In the genomic region with DNA sequence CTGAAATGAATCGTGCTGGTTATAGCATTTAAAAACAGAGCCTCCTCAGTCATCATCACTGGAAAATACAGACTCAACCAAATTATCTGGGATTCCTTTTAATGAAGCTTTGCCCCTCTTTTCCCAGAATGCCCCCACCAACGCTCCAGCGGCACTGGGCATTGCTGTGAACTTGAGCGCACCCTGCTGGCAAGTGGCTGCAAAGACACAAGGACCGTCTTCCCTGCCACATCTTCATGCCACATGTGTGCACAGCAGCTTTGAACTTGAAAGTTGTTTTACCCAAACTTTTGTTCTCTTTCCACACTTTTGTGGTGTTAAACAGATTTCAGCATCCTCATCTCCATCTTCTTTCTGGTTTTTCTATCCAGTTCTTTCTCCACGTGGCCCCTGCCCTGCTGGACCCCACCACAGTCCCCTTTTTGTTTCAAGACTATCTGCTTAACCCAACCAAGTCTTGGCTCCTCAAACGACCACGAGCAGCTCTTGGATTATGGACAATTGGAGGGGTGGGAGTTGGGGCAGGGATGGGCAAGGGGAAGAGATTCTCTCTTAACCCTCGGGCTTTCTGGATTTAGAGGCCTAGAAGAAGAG, we compare ENCODE assay signal across 8 cellular contexts. TPM values are rescaled to one million over a fixed set of nuclear protein-coding genes. Genes with fewer than 3 reads are reported as not detected.
DNase-seq lines count a peak whose midpoint lies in the region; ATAC-seq, FAIRE-seq and TF ChIP-seq lines count a peak whose summit lies in the region.

No MANE protein-coding gene starts in this region.

- H2BK120ac ChIP-seq in neuronal stem cell (ENCODE audit: low read depth, low read length): no peak overlapping the region

- no peaks in the 10 kb centered on the region for H3K79me2 ChIP-seq in PC-3 (ENCODE audit: low read length)

- ATAC-seq in HG03139 (IDR thresholded peaks at IDR 0.05; ENCODE audit: unreplicated experiment) (peak; percentile 69), PC-3 (peak; percentile 61)

- no TSS peak for BruUV-seq in PC-3 (replicated peaks; lab: Mats Ljungman, UMichigan)

- no peak overlapping the region for H3K4ac ChIP-seq in neuronal stem cell (ENCODE audit: low read length)

- H3K4me2 ChIP-seq in PC-3 (ENCODE audit: low read length) (no peak overlapping the region), neuronal stem cell (ENCODE audit: insufficient read depth, low read length, poor library complexity, severe bottlenecking) (no peak overlapping the region)

- no peak overlapping the region for H3K18ac ChIP-seq in neuronal stem cell (ENCODE audit: low read length)

- H3K4me3 ChIP-seq in AG09309 (ENCODE audit: control insufficient read depth, low read depth, low read length): no peak overlapping the region
- no peak overlapping the region for H3K4me3 ChIP-seq in PC-3 (ENCODE audit: low read length)
- H3K4me3 ChIP-seq in retinal pigment epithelial cell (ENCODE audit: low read length): no peak overlapping the region
- no peak overlapping the region for H3K4me3 ChIP-seq in neuronal stem cell (ENCODE audit: low read length in 2 of 2)

- CTCF ChIA-PET in PC-3 (lab: Charles Lee): interaction anchor here (2.9 kb wide), 1 partner anchor 240 kb away, joined by 7 read pairs; no protein-coding TSS in a partner anchor

- H3K36me3 ChIP-seq in PC-3 (ENCODE audit: low read depth, low read length) (no peaks in the 10 kb centered on the region), neuronal stem cell (replicated peaks in 1 of 2; ENCODE audit: control insufficient read depth in 2 of 2, insufficient read depth in 2 of 2, low read length in 2 of 2) (no peaks in the 10 kb centered on the region)

- DNase-seq in AG09309 (ENCODE audit: low read depth) (no peak), GM12892 (ENCODE audit: insufficient read length) (peak; percentile 29), PC-3 (peak; percentile 73), head of caudate nucleus (peak; percentile 35 to 87 (median 74)), retinal pigment epithelial cell (ENCODE audit: low read depth) (no peak), neuronal stem cell (ENCODE audit: low spot score) (no peak)
- peak; percentile 84 for DNase-seq in activated effector memory CD4-positive, alpha-beta T cell treated with anti-CD3 and anti-CD28 coated beads, Interleukin-2, amount 50 U/mL, for 16 hours

- H3K9me2 ChIP-seq in PC-3 (replicated peaks; ENCODE audit: low read length): no peaks in the 10 kb centered on the region

- WGBS in neuronal stem cell (ENCODE audit: extremely low coverage in 2 of 2, insufficient read length in 2 of 2, insufficient replicate concordance in 1 of 2), 2 donors: no CpG with 5 or more reads among the region's 9 CpGs

- H3K14ac ChIP-seq in neuronal stem cell (ENCODE audit: low read length): no peak overlapping the region

- intact Hi-C loops in PC-3 (cut with micrococcal nuclease) (loop anchor here (1.0 to 10.0 kb wide), 2 partner anchors 225 to 255 kb away; no protein-coding TSS in a partner anchor), head of caudate nucleus (cut with DNase I) (loop anchor here (10.0 kb wide), 1 partner anchor 225 kb away; no protein-coding TSS in a partner anchor)

- no peaks in the 10 kb centered on the region for H3K27me3 ChIP-seq in PC-3 (ENCODE audit: low read length)
- peaks cover 0 to 23% (median 1%) of the 10 kb centered on the region in 3 experiments for H3K27me3 ChIP-seq in neuronal stem cell (ENCODE audit: control insufficient read depth in 3 of 3, insufficient read depth in 3 of 3, low read depth in 1 of 3, low read length in 3 of 3)

- no peak overlapping the region for H2BK15ac ChIP-seq in neuronal stem cell (ENCODE audit: low read length)

- H2AFZ ChIP-seq in PC-3 (ENCODE audit: low read length): no peak overlapping the region
- H2AFZ ChIP-seq in neuronal stem cell (ENCODE audit: low read length): no peak overlapping the region

- no peaks in the 10 kb centered on the region for H3F3A ChIP-seq in PC-3 (ENCODE audit: low read length, unreplicated experiment)

- H3K9me3 ChIP-seq in PC-3 (ENCODE audit: low read length) (no peaks in the 10 kb centered on the region), neuronal stem cell (replicated peaks in 1 of 2; ENCODE audit: control insufficient read depth in 2 of 2, insufficient read depth in 1 of 2, low read depth in 1 of 2, low read length in 2 of 2) (no peaks in the 10 kb centered on the region)

- H4K91ac ChIP-seq in neuronal stem cell (ENCODE audit: low read depth, low read length, poor library complexity): no peak overlapping the region

- FAIRE-seq in GM12892 (lab: Jason Lieb, UNC): peak; percentile 81

- no peaks in the 10 kb centered on the region for H3K79me1 ChIP-seq in neuronal stem cell (ENCODE audit: low read depth, low read length)

- H3K9ac ChIP-seq in PC-3 (ENCODE audit: low read length): no peak overlapping the region
- no peak overlapping the region for H3K9ac ChIP-seq in neuronal stem cell (ENCODE audit: low read depth, low read length, poor library complexity)

- POLR2A ChIA-PET in PC-3 (lab: Charles Lee; ENCODE audit: unreplicated experiment): no interaction called here

- H3K4me1 ChIP-seq in PC-3 (ENCODE audit: insufficient read depth, low read length) (peaks cover 14% of the 10 kb centered on the region), neuronal stem cell (ENCODE audit: control insufficient read depth in 2 of 2, insufficient read depth in 1 of 2, low read depth in 1 of 2, low read length in 2 of 2) (no peaks in the 10 kb centered on the region)

- no peaks in the 10 kb centered on the region for H4K20me1 ChIP-seq in PC-3 (ENCODE audit: low read length)

- TF ChIP-seq POLR2A in GM12892 (IDR thresholded peaks at IDR 0.05; ENCODE audit: low read depth, low read length): no peak

- H3K23ac ChIP-seq in neuronal stem cell (ENCODE audit: low read depth, low read length, poor library complexity): no peak overlapping the region

- no peak overlapping the region for H4K8ac ChIP-seq in neuronal stem cell (ENCODE audit: low read depth, low read length)

- H3K27ac ChIP-seq in PC-3 (ENCODE audit: low read length): no peak overlapping the region
- H3K27ac ChIP-seq in neuronal stem cell (replicated peaks; ENCODE audit: low read length): no peak overlapping the region

- TF ChIP-seq CTCF in AG09309 (IDR thresholded peaks at IDR 0.05; ENCODE audit: control insufficient read depth, insufficient read depth, low read depth, low read length, missing control alignments) (peak; percentile 94), PC-3 (conservative IDR thresholded peaks at IDR 0.05; ENCODE audit: low read depth, low read length) (peak; percentile 95), retinal pigment epithelial cell (conservative IDR thresholded peaks at IDR 0.05; ENCODE audit: low read depth, low read length) (peak; percentile 95)

- H2BK12ac ChIP-seq in neuronal stem cell (ENCODE audit: low read length): no peak overlapping the region

- H2AK5ac ChIP-seq in neuronal stem cell (ENCODE audit: low read depth, low read length): no peak overlapping the region

- H2BK5ac ChIP-seq in neuronal stem cell (ENCODE audit: low read length): no peak overlapping the region

RNA-seq across cellular contexts. Expression of gene LMX1A, which starts 12.8 kb away (rescaled TPM):
- polyA plus RNA-seq in GM12892 (2012; ENCODE audit: missing spikeins): not detected
- not detected in 2 replicates for total RNA-seq in PC-3 (2014; rRNA removed)
- 0.03 TPM for polyA plus RNA-seq in neuronal stem cell (2013, experiment 1 of 2)
- polyA plus RNA-seq in neuronal stem cell (2013, experiment 2 of 2): 0.07 TPM

Comparison
In these comparisons a context has a peak if more than half of its experiments do, and no peak if none do; other contexts are left out.
1. DNase-seq: peak in GM12892 (single experiment), PC-3 (single experiment), activated effector memory CD4-positive, alpha-beta T cell treated with anti-CD3 and anti-CD28 coated beads, Interleukin-2, amount 50 U/mL, for 16 hours (single experiment) and head of caudate nucleus (42 of 42); none in AG09309 (single experiment), retinal pigment epithelial cell (single experiment) and neuronal stem cell (single experiment).
2. Peak in every context shown above with its lines, with median percentiles within 50 percentile points of each other: CTCF ChIP-seq.